Comparison of ENCODE assay signal across 15 cellular contexts in the genomic region with DNA sequence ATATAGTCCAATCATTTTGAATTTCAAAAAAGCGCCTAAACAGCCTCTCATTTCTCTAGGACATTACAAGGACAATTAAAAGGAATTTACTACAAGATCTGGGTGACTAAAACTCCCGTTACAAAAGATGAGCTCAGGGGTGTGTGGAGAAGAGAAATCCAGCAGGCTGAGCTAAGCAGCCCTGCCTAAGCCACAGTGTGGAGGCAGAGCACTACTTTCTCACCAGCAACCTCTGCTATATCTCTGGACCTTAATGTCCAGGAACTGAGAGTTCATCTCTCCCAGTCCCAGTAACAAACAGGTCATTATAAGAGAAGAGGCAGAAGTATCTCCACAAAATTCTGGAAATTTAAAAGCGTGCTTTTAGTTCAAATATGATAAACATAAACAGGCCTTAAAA. TPM values are rescaled to one million over a fixed set of nuclear protein-coding genes. Genes with fewer than 3 reads are reported as not detected.
DNase-seq lines count a peak whose midpoint lies in the region; ATAC-seq, FAIRE-seq and TF ChIP-seq lines count a peak whose summit lies in the region.
"Had no signal": no experiment of that assay in that cellular context is flagged by ENCODE, and none has a peak within 500 bp of the region (broad histone marks: within the 10 kb centered on the region; RNA-seq: fewer than 3 reads in every experiment).

No MANE protein-coding gene starts in this region.

- no peak overlapping the region for H3K27ac ChIP-seq in pancreas
- H3K27ac ChIP-seq: left ventricle myocardium inferior, testis had no signal

- H3K36me3 ChIP-seq in pancreas: no peaks in the 10 kb centered on the region
- H3K36me3 ChIP-seq: left ventricle myocardium inferior had no signal

- peak in 3 of 4 donors; percentile 51 to 77 (median 55) for ATAC-seq in pancreas
- ATAC-seq: naive thymus-derived CD4-positive, alpha-beta T cell had no signal

- no peaks in the 10 kb centered on the region for H3K9me3 ChIP-seq in pancreas
- H3K9me3 ChIP-seq: left ventricle myocardium inferior, testis had no signal

- H3K4me3 ChIP-seq in LNCaP clone FGC (ENCODE audit: low read depth, low read length) (no peak overlapping the region), fibroblast of mammary gland (ENCODE audit: control insufficient read depth, low read depth, low read length) (no peak overlapping the region), pancreas (no peak overlapping the region)
- H3K4me3 ChIP-seq: left ventricle myocardium inferior, testis had no signal

- no peaks in the 10 kb centered on the region for H3K4me1 ChIP-seq in pancreas
- H3K4me1 ChIP-seq: left ventricle myocardium inferior, testis had no signal

- DNase-seq in LNCaP clone FGC (ENCODE audit: low read depth) (no peak), amniotic epithelial cell (ENCODE audit: low read depth) (peak; percentile 2), fibroblast of mammary gland (ENCODE audit: low read depth) (peak; percentile 18), pancreas (peak in 1 of 6 donors; percentile 15), NCI-H2081 treated with DMSO at 0.1 percent for 48 hours (lab: John Stamatoyannopoulos, UW) (no peak), frontal cortex (ENCODE audit: low spot score in 2 of 2) (no peak)
- no peak for DNase-seq in stimulated activated CD4-positive, alpha-beta T cell treated with anti-CD3 and anti-CD28 coated beads, Interleukin-2, amount 100 ng/mL, for 24 hours
- DNase-seq: Kasumi-1; left ventricle myocardium inferior; naive thymus-derived CD4-positive, alpha-beta T cell; NCI-H146; NCI-H510A; testis had no signal

- FAIRE-seq in pancreas (lab: Jason Lieb, UNC) (no peak), frontal cortex (lab: Jason Lieb, UNC) (no peak)

- H3K27me3 ChIP-seq in pancreas: no peaks in the 10 kb centered on the region
- H3K27me3 ChIP-seq: testis had no signal

- WGBS in pancreas, 2 donors: 82 to 89% methylated on average over 3 of the region's 3 CpGs

- 0 out of 2 replicates have a peak, but pooled peaks have one; percentile 7 for TF ChIP-seq CTCF in LNCaP clone FGC (IDR thresholded peaks at IDR 0.05; ENCODE audit: control insufficient read depth, extremely low read depth, insufficient read depth)
- peak; percentile 7 for TF ChIP-seq CTCF in fibroblast of mammary gland (conservative IDR thresholded peaks at IDR 0.05; ENCODE audit: control insufficient read depth, insufficient read depth, low read depth, low read length)
- no peak for TF ChIP-seq CTCF in pancreas (IDR thresholded peaks at IDR 0.05)

- intact Hi-C loops in pancreas (cut with DNase I): no loop called here

RNA-seq across cellular contexts. Expression of a gene that starts 18.9 kb away (rescaled TPM):
- 1 to 10 TPM; 2.8 to 5.2 (median 3.6) TPM for total RNA-seq in pancreas
- 1 to 10 TPM in 1 of 2 donors, under 1 TPM in 1; 0.38 to 1.6 TPM for polyA plus RNA-seq in pancreas
- total RNA-seq in frontal cortex: not detected
- total RNA-seq: fibroblast of lung; left ventricle myocardium inferior; naive thymus-derived CD4-positive, alpha-beta T cell had no signal
- polyA plus RNA-seq: BJ; fibroblast of lung; naive thymus-derived CD4-positive, alpha-beta T cell had no signal

Comparison
In these comparisons a context has a peak if more than half of its experiments do, and no peak if none do; other contexts are left out.
1. DNase-seq: peak in amniotic epithelial cell (single experiment) and fibroblast of mammary gland (single experiment); none in LNCaP clone FGC (single experiment), NCI-H2081 treated with DMSO at 0.1 percent for 48 hours (single experiment), frontal cortex (0 of 2) and stimulated activated CD4-positive, alpha-beta T cell treated with anti-CD3 and anti-CD28 coated beads, Interleukin-2, amount 100 ng/mL, for 24 hours (0 of 2).
2. CTCF ChIP-seq: peak in LNCaP clone FGC (single experiment) and fibroblast of mammary gland (single experiment); none in pancreas (0 of 4).